In genomic region chr1:111814305-111814628, GRCh38 we compare ENCODE assay signal across 1 cellular context.
TF ChIP-seq lines count a peak whose summit lies in the region.

No MANE protein-coding gene starts in this region.

TF ChIP-seq in HepG2, 621 proteins besides CTCF, POLR2A, EP300 and RAD21 (continued from another document):
- TF ChIP-seq FOXP1 (IDR thresholded peaks at IDR 0.05) (no peak), FOXP1 (CRISPR knock-in tag; IDR thresholded peaks at IDR 0.05) (no peak), CC2D1A (CRISPR knock-in tag; IDR thresholded peaks at IDR 0.05) (no peak), PATZ1 (CRISPR knock-in tag; IDR thresholded peaks at IDR 0.05) (no peak), PHB2 (IDR thresholded peaks at IDR 0.05; ENCODE audit: partially characterized antibody) (no peak), MAFK (conservative IDR thresholded peaks at IDR 0.05 in 1 of 2, IDR thresholded peaks at IDR 0.05 in 1 of 2; ENCODE audit: low read length in 2 of 2) (no peak), ZNF326 (CRISPR knock-in tag; IDR thresholded peaks at IDR 0.05; ENCODE audit: borderline replicate concordance) (no peak), POLR2G (IDR thresholded peaks at IDR 0.05; ENCODE audit: low read depth, low read length) (no peak)
